In the genomic region with DNA sequence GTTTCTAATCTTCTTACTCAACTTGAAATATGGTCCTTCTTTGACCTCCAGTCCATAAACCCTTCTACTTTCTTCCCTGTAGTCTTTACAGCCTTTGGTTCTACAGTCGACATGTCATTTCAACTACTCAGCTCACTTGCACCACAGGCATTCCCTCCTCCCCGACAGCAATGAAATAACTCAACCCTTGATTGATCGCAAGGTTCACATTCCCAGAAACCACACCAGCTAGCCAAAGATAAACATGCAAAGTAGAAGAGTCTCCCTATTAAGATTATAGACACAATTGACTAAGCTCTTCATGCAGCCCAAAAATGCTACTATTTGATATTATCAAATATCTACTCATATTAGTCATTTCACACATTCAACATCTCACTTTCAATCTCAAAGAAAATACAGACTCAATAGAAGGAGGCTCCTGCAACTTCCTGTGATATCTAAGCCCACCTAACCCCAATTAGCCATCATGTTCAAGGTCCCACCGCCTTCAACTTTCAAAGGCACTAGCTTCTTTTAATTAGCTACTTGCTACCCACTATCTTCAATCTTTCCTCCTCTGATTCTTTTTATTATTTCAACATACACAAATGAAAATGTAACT, we compare ENCODE assay signal across 17 cellular contexts. TPM values are rescaled to one million over a fixed set of nuclear protein-coding genes. Genes with fewer than 3 reads are reported as not detected.
DNase-seq lines count a peak whose midpoint lies in the region; ATAC-seq and TF ChIP-seq lines count a peak whose summit lies in the region.
"Had no signal": no experiment of that assay in that cellular context is flagged by ENCODE, and none has a peak within 500 bp of the region (broad histone marks: within the 10 kb centered on the region; RNA-seq: fewer than 3 reads in every experiment).

No MANE protein-coding gene starts in this region.

- TF ChIP-seq CTCF in Caco-2 (IDR thresholded peaks at IDR 0.05; ENCODE audit: insufficient read depth in 1 of 2, low read depth in 1 of 2, low read length in 1 of 2, severe bottlenecking in 1 of 2, unreplicated experiment in 1 of 2) = no peak
- TF ChIP-seq CTCF in KMS-11 (conservative IDR thresholded peaks at IDR 0.05; ENCODE audit: low read depth, low read length) = no peak
- no peak for TF ChIP-seq CTCF in chondrocyte (IDR thresholded peaks at IDR 0.05)
- TF ChIP-seq CTCF in right lobe of liver (IDR thresholded peaks at IDR 0.05) = no peak

- no peaks in the 10 kb centered on the region for H4K20me1 ChIP-seq in KMS-11 (ENCODE audit: insufficient read depth)

- ATAC-seq in right lobe of liver = no peak
- ATAC-seq: gastroesophageal sphincter, K562, left lung had no signal

- H3K4me3 Mint-ChIP-seq in Caco-2 (ENCODE audit: unreplicated experiment) (no peak overlapping the region), chondrocyte (ENCODE audit: unreplicated experiment) (no peak overlapping the region)
- H3K4me3 Mint-ChIP-seq: activated CD4-positive, alpha-beta memory T cell treated with anti-CD3 and anti-CD28 coated beads for 36 hours; CD8-positive, alpha-beta memory T cell had no signal

- no peak overlapping the region for H2AFZ ChIP-seq in KMS-11 (ENCODE audit: low read depth)

- peak overlapping the region; percentile 3; the same call in 1 of the 2 replicates for H3K27ac ChIP-seq in KMS-11
- no peak overlapping the region for H3K27ac ChIP-seq in right lobe of liver
- H3K27ac ChIP-seq: coronary artery, gastroesophageal sphincter, left lung, neutrophil had no signal

- H3K9me3 Mint-ChIP-seq in Caco-2 (ENCODE audit: unreplicated experiment) (no peaks in the 10 kb centered on the region), chondrocyte (ENCODE audit: low read depth) (peaks cover 10% of the 10 kb centered on the region)
- H3K9me3 Mint-ChIP-seq: activated CD4-positive, alpha-beta memory T cell treated with anti-CD3 and anti-CD28 coated beads for 36 hours; CD8-positive, alpha-beta memory T cell had no signal

- peak overlapping the region; percentile 9 for H3K27ac Mint-ChIP-seq in Caco-2 (ENCODE audit: unreplicated experiment)
- H3K27ac Mint-ChIP-seq in chondrocyte (ENCODE audit: unreplicated experiment) = peak overlapping the region; percentile 60
- H3K27ac Mint-ChIP-seq: activated CD4-positive, alpha-beta memory T cell treated with anti-CD3 and anti-CD28 coated beads for 36 hours had no signal

- H3K4me3 ChIP-seq in Caco-2 (ENCODE audit: low read depth, low read length) (no peak overlapping the region), KMS-11 (IDR thresholded peaks at IDR 0.05; ENCODE audit: insufficient read depth, low read depth, low read length) (no peak overlapping the region), right lobe of liver (no peak overlapping the region)
- H3K4me3 ChIP-seq: coronary artery, gastroesophageal sphincter, K562, left lung had no signal

- H3K27me3 Mint-ChIP-seq in Caco-2 (ENCODE audit: insufficient read depth, unreplicated experiment) = no peaks in the 10 kb centered on the region
- H3K27me3 Mint-ChIP-seq in chondrocyte (ENCODE audit: low read depth) = no peaks in the 10 kb centered on the region
- H3K27me3 Mint-ChIP-seq: activated CD4-positive, alpha-beta memory T cell treated with anti-CD3 and anti-CD28 coated beads for 36 hours; CD8-positive, alpha-beta memory T cell had no signal

- TF ChIP-seq POLR2A in right lobe of liver (IDR thresholded peaks at IDR 0.05) = no peak

- H3K27me3 ChIP-seq in Caco-2 (replicated peaks; ENCODE audit: control insufficient read depth, insufficient read depth, low read length) (no peaks in the 10 kb centered on the region), KMS-11 (ENCODE audit: insufficient read depth, low read depth) (no peaks in the 10 kb centered on the region), right lobe of liver (no peaks in the 10 kb centered on the region)
- H3K27me3 ChIP-seq: gastroesophageal sphincter, left lung, neutrophil had no signal

- intact Hi-C loops in Caco-2 (cut with micrococcal nuclease; ENCODE audit: unreplicated experiment) (no loop called here), right lobe of liver (cut with DNase I) (no loop called here)

- no peak overlapping the region for H3K9ac ChIP-seq in KMS-11

- CTCF ChIA-PET in Caco-2 (lab: Charles Lee) = no interaction called here

- H3K36me3 ChIP-seq in Caco-2 (ENCODE audit: control insufficient read depth, insufficient read depth, low read length) = no peaks in the 10 kb centered on the region
- H3K36me3 ChIP-seq in KMS-11 (ENCODE audit: insufficient read depth) = peaks cover 4% of the 10 kb centered on the region; the same call in 1 of the 2 replicates
- H3K36me3 ChIP-seq in right lobe of liver = peaks cover 0 to 5% (median 0%) of the 10 kb centered on the region in 4 donors

- H3K9me3 ChIP-seq in Caco-2 (no peaks in the 10 kb centered on the region), right lobe of liver (no peaks in the 10 kb centered on the region)
- H3K9me3 ChIP-seq: gastroesophageal sphincter, left lung, neutrophil had no signal

- DNase-seq in Caco-2 (no peak), chondrocyte (ENCODE audit: low spot score) (no peak), non-pigmented ciliary epithelial cell (ENCODE audit: low read depth) (peak; percentile 92), RPMI8226 (no peak), retina (no peak), right lobe of liver (no peak)
- DNase-seq in activated naive CD4-positive, alpha-beta T cell treated with anti-CD3 and anti-CD28 coated beads, Interleukin-2, amount 50 U/mL, for 16 hours = no peak
- DNase-seq: activated CD4-positive, alpha-beta memory T cell treated with anti-CD3 and anti-CD28 coated beads for 36 hours; activated naive CD4-positive, alpha-beta T cell treated with Interleukin-2 at 50 U/mL for 16 hours; CD8-positive, alpha-beta memory T cell; H7 had no signal

- H3K4me1 Mint-ChIP-seq in Caco-2 (ENCODE audit: low read depth, unreplicated experiment) (peaks cover 7% of the 10 kb centered on the region), chondrocyte (ENCODE audit: low read depth) (peaks cover 10% of the 10 kb centered on the region)

- peak overlapping the region; percentile 35 for H3K4me2 ChIP-seq in KMS-11

- no TSS peak for BruUV-seq in Caco-2 (replicated peaks; lab: Mats Ljungman, UMichigan)

- peaks cover 23% of the 10 kb centered on the region for H3K79me2 ChIP-seq in KMS-11 (ENCODE audit: insufficient read depth, low read depth)

- WGBS in right lobe of liver (ENCODE audit: insufficient coverage, low coverage, low lambda C conversion rate, missing lambda C conversion rate) = 53% methylated on average over 4 of the region's 4 CpGs

- H3K4me1 ChIP-seq in Caco-2 (no peaks in the 10 kb centered on the region), KMS-11 (ENCODE audit: low read depth, poor library complexity, severe bottlenecking) (peaks cover 58% of the 10 kb centered on the region), right lobe of liver (no peaks in the 10 kb centered on the region)
- H3K4me1 ChIP-seq: gastroesophageal sphincter, left lung had no signal

- H3K36me3 Mint-ChIP-seq in Caco-2 (ENCODE audit: insufficient read depth, unreplicated experiment) (peaks cover 9% of the 10 kb centered on the region), chondrocyte (ENCODE audit: low read depth) (peaks cover 4% of the 10 kb centered on the region)

- POLR2A ChIA-PET in Caco-2 (lab: Charles Lee) = no interaction called here

RNA-seq across cellular contexts. Expression of gene RTTN, which starts 50.8 kb away (rescaled TPM):
- total RNA-seq in Caco-2 (2022) (12.1 and 14.6 TPM in 2 replicates), chondrocyte (4.8 to 14.4 TPM (median 6.6 TPM) in 3 replicates), right lobe of liver (1 to 10 TPM; 2.3 to 7.4 (median 6.5) TPM)
